8 cellular contexts compared by ENCODE assay signal in genomic region chr6:159761873-159762680, GRCh38. TPM values are rescaled to one million over a fixed set of nuclear protein-coding genes. Genes with fewer than 3 reads are reported as not detected.
DNase-seq lines count a peak whose midpoint lies in the region; ATAC-seq and TF ChIP-seq lines count a peak whose summit lies in the region.

Gene ACAT2, plus strand, starts transcription at chr6:159762045. Its CDS starts 43 bp downstream, at chr6:159762088.

- H3K9me3 Mint-ChIP-seq in endodermal cell = no peaks in the 10 kb centered on the region

- H3K9me2 ChIP-seq in OCI-LY1 (ENCODE audit: low read depth, low read length) = no peaks in the 10 kb centered on the region

- H3K36me3 ChIP-seq in OCI-LY1 (ENCODE audit: insufficient read depth, low read length) (peaks cover 58% of the 10 kb centered on the region), endodermal cell (ENCODE audit: control insufficient read depth, insufficient read depth, low read length) (peaks cover 72% of the 10 kb centered on the region)

- H3K4me3 Mint-ChIP-seq in endodermal cell = peak within 1 kb of the TSS; percentile 87

- H3K27me3 Mint-ChIP-seq in endodermal cell (ENCODE audit: insufficient read depth) = no peaks in the 10 kb centered on the region

- H3K36me3 Mint-ChIP-seq in endodermal cell (ENCODE audit: low read depth) = peaks cover 51% of the 10 kb centered on the region

- H4K20me1 ChIP-seq in OCI-LY1 (ENCODE audit: insufficient read depth, low read length) = no peaks in the 10 kb centered on the region

- peaks cover 5% of the 10 kb centered on the region; the same call in 1 of the 2 replicates for H3F3A ChIP-seq in OCI-LY1 (ENCODE audit: insufficient read depth, low read length)

- peaks cover 21% of the 10 kb centered on the region for H3K4me1 Mint-ChIP-seq in endodermal cell

- H3K9ac ChIP-seq in OCI-LY1 (ENCODE audit: low read length) (peak within 1 kb of the TSS; percentile 97), endodermal cell (ENCODE audit: extremely low read depth, low read length, poor library complexity, severe bottlenecking) (peak within 1 kb of the TSS; percentile 45)

- H3K27ac ChIP-seq in OCI-LY1 (ENCODE audit: low read depth, low read length, poor library complexity, severe bottlenecking) (peak within 1 kb of the TSS; percentile 89), endodermal cell (ENCODE audit: low read depth, low read length) (peak within 1 kb of the TSS; percentile 98)

- H3K9me3 ChIP-seq in OCI-LY1 (ENCODE audit: low read length) (no peaks in the 10 kb centered on the region), endodermal cell (ENCODE audit: control insufficient read depth, low read length) (no peaks in the 10 kb centered on the region)

- H3K4me2 ChIP-seq in OCI-LY1 (ENCODE audit: low read length) = peak within 1 kb of the TSS; percentile 91

- DNase-seq in DMS 273 (lab: John Stamatoyannopoulos, UW; ENCODE audit: unreplicated experiment) (peak; percentile 98), HuH-7 (ENCODE audit: low spot score) (peak; percentile 99), endodermal cell (peak; percentile 98), mesenteric fat pad (ENCODE audit: low spot score) (peak; percentile 98)
- DNase-seq in activated CD8-positive, alpha-beta memory T cell treated with anti-CD3 and anti-CD28 coated beads, Interleukin-2, amount 50 U/mL, for 24 hours (ENCODE audit: extremely low read depth) = peak; percentile 86
- peak; percentile 80 for DNase-seq in stimulated activated CD8-positive, alpha-beta memory T cell treated with anti-CD3 and anti-CD28 coated beads, Interleukin-15, amount 100 ng/mL, for 1 hour (ENCODE audit: low read depth)

- H3K27ac Mint-ChIP-seq in endodermal cell = peak within 1 kb of the TSS; percentile 96

- no peaks in the 10 kb centered on the region for H3K27me3 ChIP-seq in OCI-LY1 (ENCODE audit: insufficient read depth, low read length)
- no peaks in the 10 kb centered on the region for H3K27me3 ChIP-seq in endodermal cell (ENCODE audit: control insufficient read depth, insufficient read depth, low read length, poor library complexity, severe bottlenecking)

- no peak within 1 kb of the TSS for H2AFZ ChIP-seq in OCI-LY1 (ENCODE audit: low read length)

- peaks cover 24% of the 10 kb centered on the region for H3K4me1 ChIP-seq in OCI-LY1 (ENCODE audit: insufficient read depth, low read length, severe bottlenecking)
- H3K4me1 ChIP-seq in endodermal cell (ENCODE audit: control insufficient read depth, insufficient read depth, low read length) = peaks cover 4% of the 10 kb centered on the region

- no peaks in the 10 kb centered on the region for H3K79me2 ChIP-seq in OCI-LY1 (ENCODE audit: insufficient read depth, low read length)

- peak; percentile 96 for ATAC-seq in GM21526 (IDR thresholded peaks at IDR 0.05; ENCODE audit: low FRiP score, unreplicated experiment)

- no peak for TF ChIP-seq CTCF in OCI-LY1 (IDR thresholded peaks at IDR 0.05; ENCODE audit: low read length)
- TF ChIP-seq CTCF in endodermal cell (conservative IDR thresholded peaks at IDR 0.05) = no peak

- WGBS in endodermal cell (ENCODE audit: insufficient coverage in 1 of 2, insufficient read length in 1 of 2), 2 experiments = 26 to 39% methylated on average over 31 to 76 of the region's 76 CpGs

- H3K4me3 ChIP-seq in OCI-LY1 (ENCODE audit: low read depth, low read length, poor library complexity, severe bottlenecking) = peak within 1 kb of the TSS; percentile 80
- H3K4me3 ChIP-seq in endodermal cell (ENCODE audit: low read length) = peak within 1 kb of the TSS; percentile 82

RNA-seq across cellular contexts. Expression of gene ACAT2, which starts in this region (rescaled TPM):
- total RNA-seq in endodermal cell (100 to 1,000 TPM; 108 to 147 TPM), mesenteric fat pad (11.1 TPM)
- polyA plus RNA-seq in endodermal cell (2013, experiment 1 of 2) = 161 TPM
- polyA plus RNA-seq in endodermal cell (2013, experiment 2 of 2) = 165 TPM

Comparison
In these comparisons a context has a peak if more than half of its experiments do, and no peak if none do; other contexts are left out.
1. Peak in every context shown above with its lines: DNase-seq, ATAC-seq, H3K4me3 ChIP-seq and H3K27ac ChIP-seq.